Comparison of ENCODE assay signal across 21 cellular contexts in the genomic region with DNA sequence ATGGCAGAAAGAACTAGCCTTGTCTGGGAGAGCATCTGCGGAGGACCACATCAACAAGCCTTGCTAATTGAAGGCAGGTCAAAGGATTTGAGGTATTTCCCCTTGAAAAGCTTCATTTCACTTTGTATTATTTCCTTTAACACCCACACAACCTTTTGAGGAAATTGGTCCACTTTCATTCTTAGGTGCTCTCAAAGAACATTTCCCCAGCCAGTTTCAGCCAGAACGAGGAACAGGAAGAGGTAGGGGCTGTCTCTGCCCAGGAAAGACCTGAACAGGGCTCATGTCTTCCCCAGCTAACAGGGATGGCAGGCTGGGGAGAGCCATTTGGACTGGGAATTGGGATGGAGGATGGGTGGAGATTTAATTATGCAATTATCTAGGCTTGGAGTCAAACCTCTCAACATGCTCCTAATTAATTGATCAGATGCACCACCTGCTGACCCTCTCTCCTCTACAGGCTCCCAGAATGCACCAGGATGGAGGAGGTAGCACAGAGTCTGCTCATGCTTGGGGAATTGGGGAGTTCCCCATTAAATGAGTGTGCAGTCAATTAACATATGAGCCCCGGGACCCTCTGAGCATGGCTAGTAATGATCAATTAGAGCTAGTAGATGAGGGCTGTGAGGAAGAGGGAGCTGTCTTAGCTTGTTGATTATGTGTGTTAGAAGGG.
"Had no signal": no experiment of that assay in that cellular context is flagged by ENCODE, and none has a peak within 500 bp of the region (broad histone marks: within the 10 kb centered on the region; RNA-seq: fewer than 3 reads in every experiment).

No MANE protein-coding gene starts in this region.

- H3K27ac Mint-ChIP-seq: activated CD4-positive, alpha-beta memory T cell treated with anti-CD3 and anti-CD28 coated beads for 36 hours; activated naive CD4-positive, alpha-beta T cell treated with anti-CD3 and anti-CD28 coated beads for 36 hours; activated naive CD8-positive, alpha-beta T cell treated with anti-CD3 and anti-CD28 coated beads, Interleukin-2, amount 10 ng/mL, durations not matched to agents 7 days and 5 days; activated T-cell treated with anti-CD3 and anti-CD28 coated beads, Interleukin-2, amount 50 U/mL, for 72 hours; memory B cell; nephron; type B pancreatic cell had no signal

- H3K4me3 ChIP-seq: breast epithelium, pancreas, psoas muscle, vagina had no signal

- ATAC-seq: activated T-cell treated with anti-CD3 and anti-CD28 coated beads, Interleukin-2, amount 50 U/mL, for 72 hours; esophagus mucosa; pancreas; psoas muscle; right cardiac atrium had no signal

- H3K4me1 ChIP-seq: breast epithelium, pancreas, psoas muscle, vagina had no signal

- H3K36me3 Mint-ChIP-seq: activated CD4-positive, alpha-beta memory T cell treated with anti-CD3 and anti-CD28 coated beads for 36 hours; activated naive CD8-positive, alpha-beta T cell treated with anti-CD3 and anti-CD28 coated beads, Interleukin-2, amount 10 ng/mL, durations not matched to agents 7 days and 5 days; memory B cell; type B pancreatic cell had no signal

- H3K36me3 ChIP-seq: breast epithelium, pancreas, vagina had no signal

- H3K4me3 Mint-ChIP-seq: activated CD4-positive, alpha-beta memory T cell treated with anti-CD3 and anti-CD28 coated beads for 36 hours; activated naive CD4-positive, alpha-beta T cell treated with anti-CD3 and anti-CD28 coated beads for 36 hours; activated naive CD8-positive, alpha-beta T cell treated with anti-CD3 and anti-CD28 coated beads, Interleukin-2, amount 10 ng/mL, durations not matched to agents 7 days and 5 days; activated T-cell treated with anti-CD3 and anti-CD28 coated beads, Interleukin-2, amount 50 U/mL, for 72 hours; central memory CD8-positive, alpha-beta T cell; memory B cell; nephron; type B pancreatic cell had no signal

- H3K9me3 ChIP-seq: breast epithelium, pancreas, psoas muscle, vagina had no signal

- H3K27ac ChIP-seq: breast epithelium, pancreas, psoas muscle, vagina had no signal

- DNase-seq: activated CD4-positive, alpha-beta memory T cell treated with anti-CD3 and anti-CD28 coated beads for 36 hours; activated CD4-positive, alpha-beta T cell treated with anti-CD3 and anti-CD28 coated beads for 48 hours; activated effector memory CD4-positive, alpha-beta T cell treated with Interleukin-2 at 50 U/mL for 16 hours; activated naive CD4-positive, alpha-beta T cell treated with anti-CD3 and anti-CD28 coated beads for 36 hours; activated naive CD8-positive, alpha-beta T cell treated with anti-CD3 and anti-CD28 coated beads, Interleukin-2, amount 10 ng/mL, durations not matched to agents 7 days and 5 days; activated T-cell treated with anti-CD3 and anti-CD28 coated beads, Interleukin-2, amount 50 U/mL, for 72 hours; amniotic stem cell; effector memory CD4-positive, alpha-beta T cell; head of caudate nucleus; hypothalamus; pancreas; psoas muscle; right cardiac atrium; stimulated activated CD4-positive, alpha-beta T cell treated with anti-CD3 and anti-CD28 coated beads, Interleukin-1b, Interleukin-23, amount 100 ng/mL, for 48 hours had no signal

- H3K27me3 Mint-ChIP-seq: activated naive CD8-positive, alpha-beta T cell treated with anti-CD3 and anti-CD28 coated beads, Interleukin-2, amount 10 ng/mL, durations not matched to agents 7 days and 5 days; central memory CD8-positive, alpha-beta T cell had no signal

- H3K4me1 Mint-ChIP-seq: activated naive CD8-positive, alpha-beta T cell treated with anti-CD3 and anti-CD28 coated beads, Interleukin-2, amount 10 ng/mL, durations not matched to agents 7 days and 5 days; central memory CD8-positive, alpha-beta T cell; memory B cell; nephron had no signal

- H3K27me3 ChIP-seq: vagina had no signal

- H3K9me3 Mint-ChIP-seq: activated CD4-positive, alpha-beta memory T cell treated with anti-CD3 and anti-CD28 coated beads for 36 hours; activated naive CD4-positive, alpha-beta T cell treated with anti-CD3 and anti-CD28 coated beads for 36 hours; nephron; type B pancreatic cell had no signal
